ENCODE assay signal across 27 cellular contexts in genomic region chr1:175179837-175180590, GRCh38. TPM values are rescaled to one million over a fixed set of nuclear protein-coding genes. Genes with fewer than 3 reads are reported as not detected.
DNase-seq lines count a peak whose midpoint lies in the region; ATAC-seq, FAIRE-seq and TF ChIP-seq lines count a peak whose summit lies in the region.
"Had no signal": no experiment of that assay in that cellular context is flagged by ENCODE, and none has a peak within 500 bp of the region (broad histone marks: within the 10 kb centered on the region; RNA-seq: fewer than 3 reads in every experiment).

No MANE protein-coding gene starts in this region.

- H3K27ac ChIP-seq in CD4-positive, CD25-positive, alpha-beta regulatory T cell (ENCODE audit: insufficient read depth, low read length, poor library complexity, severe bottlenecking), result no peak overlapping the region
- no peak overlapping the region for H3K27ac ChIP-seq in keratinocyte (ENCODE audit: control insufficient read depth, insufficient read depth, low read length)
- H3K27ac ChIP-seq: lower lobe of right lung, neutrophil, SK-N-MC, tibial artery had no signal

- H3K4me2 ChIP-seq in keratinocyte (ENCODE audit: control insufficient read depth, extremely low read depth, insufficient read depth, low read depth, low read length), result peak overlapping the region; percentile 15

- peaks cover 61% of the 10 kb centered on the region for H3K4me1 ChIP-seq in CD4-positive, CD25-positive, alpha-beta regulatory T cell (ENCODE audit: control insufficient read depth, insufficient read depth, low read length, poor library complexity, severe bottlenecking)
- peaks cover 31% of the 10 kb centered on the region for H3K4me1 ChIP-seq in keratinocyte (ENCODE audit: control insufficient read depth, extremely low read depth, insufficient read depth, low read length)

- dilution Hi-C loops in keratinocyte (cut with MboI; ENCODE audit: extremely low pct_ligation_motif_present, low sequenced_read_pairs), result no loop called here

- H4K20me1 ChIP-seq in keratinocyte (ENCODE audit: control insufficient read depth, extremely low read depth, insufficient read depth, low read length), result no peaks in the 10 kb centered on the region

- H3K9me3 Mint-ChIP-seq in CD4-positive, CD25-positive, alpha-beta regulatory T cell, result peaks cover 0 to 1% (median 0%) of the 10 kb centered on the region in 7 donors
- H3K9me3 Mint-ChIP-seq: activated naive CD8-positive, alpha-beta T cell treated with anti-CD3 and anti-CD28 coated beads, Interleukin-2, amount 10 ng/mL, durations not matched to agents 7 days and 5 days; H9 had no signal

- no peak for TF ChIP-seq CTCF in keratinocyte (optimal IDR thresholded peaks at IDR 0.05 in 1 of 3, IDR thresholded peaks at IDR 0.05 in 1 of 3, conservative IDR thresholded peaks at IDR 0.05 in 1 of 3; ENCODE audit: extremely low read depth in 1 of 3, insufficient read depth in 2 of 3, low read length in 3 of 3)

- FAIRE-seq in keratinocyte (lab: Jason Lieb, UNC), result peak; percentile 73
- FAIRE-seq: frontal cortex, islet of Langerhans, small intestine had no signal

- peaks cover 56% of the 10 kb centered on the region for H3K36me3 ChIP-seq in CD4-positive, CD25-positive, alpha-beta regulatory T cell (ENCODE audit: control insufficient read depth, insufficient read depth, low read length)
- H3K36me3 ChIP-seq in keratinocyte (ENCODE audit: control insufficient read depth in 2 of 2, extremely low read depth in 1 of 2, insufficient read depth in 2 of 2, low read length in 2 of 2), result peaks cover 20 to 26% of the 10 kb centered on the region in 2 experiments

- H3K36me3 Mint-ChIP-seq in CD4-positive, CD25-positive, alpha-beta regulatory T cell, result peaks cover 68% of the 10 kb centered on the region
- H3K36me3 Mint-ChIP-seq in T-helper 17 cell (ENCODE audit: low read depth), result peaks cover 4% of the 10 kb centered on the region

- no peak for ATAC-seq in CD4-positive, CD25-positive, alpha-beta regulatory T cell (ENCODE audit: low read depth in 2 of 2)
- ATAC-seq in T-helper 17 cell, result no peak
- no peak for ATAC-seq in GM19351 (IDR thresholded peaks at IDR 0.05; ENCODE audit: unreplicated experiment)
- ATAC-seq: activated CD4-positive, CD25-positive, alpha-beta regulatory T cell treated with anti-CD3 and anti-CD28 coated beads, Interleukin-2, amount 50 U/mL, for 24 hours; esophagus mucosa; lower lobe of right lung had no signal

- H3K4me3 Mint-ChIP-seq in CD4-positive, CD25-positive, alpha-beta regulatory T cell, result peak overlapping the region in 1 of 4 donors; percentile 20
- peak overlapping the region; percentile 21 for H3K4me3 Mint-ChIP-seq in T-helper 17 cell
- H3K4me3 Mint-ChIP-seq: activated naive CD8-positive, alpha-beta T cell treated with anti-CD3 and anti-CD28 coated beads, Interleukin-2, amount 10 ng/mL, durations not matched to agents 7 days and 5 days; H9 had no signal

- H3K9me1 ChIP-seq in keratinocyte (ENCODE audit: control insufficient read depth, extremely low read depth, insufficient read depth, low read length), result no peaks in the 10 kb centered on the region

- no peaks in the 10 kb centered on the region for H3K9me3 ChIP-seq in CD4-positive, CD25-positive, alpha-beta regulatory T cell (ENCODE audit: control insufficient read depth in 2 of 2, low read length in 2 of 2)
- H3K9me3 ChIP-seq in T-helper 17 cell (ENCODE audit: control insufficient read depth, low read length, poor library complexity, severe bottlenecking) (no peaks in the 10 kb centered on the region), keratinocyte (ENCODE audit: control insufficient read depth, low read depth, low read length) (no peaks in the 10 kb centered on the region)
- H3K9me3 ChIP-seq: lower lobe of right lung, neutrophil, tibial artery had no signal

- no peaks in the 10 kb centered on the region for H3K27me3 Mint-ChIP-seq in CD4-positive, CD25-positive, alpha-beta regulatory T cell
- H3K27me3 Mint-ChIP-seq in T-helper 17 cell, result no peaks in the 10 kb centered on the region
- H3K27me3 Mint-ChIP-seq: activated naive CD8-positive, alpha-beta T cell treated with anti-CD3 and anti-CD28 coated beads, Interleukin-2, amount 10 ng/mL, durations not matched to agents 7 days and 5 days had no signal

- H3K4me1 Mint-ChIP-seq in CD4-positive, CD25-positive, alpha-beta regulatory T cell, result peaks cover 28 to 94% (median 72%) of the 10 kb centered on the region in 4 donors
- H3K4me1 Mint-ChIP-seq in T-helper 17 cell, result peaks cover 63% of the 10 kb centered on the region

- no peaks in the 10 kb centered on the region for H3K27me3 ChIP-seq in CD4-positive, CD25-positive, alpha-beta regulatory T cell (ENCODE audit: control insufficient read depth, insufficient read depth, low read length)
- H3K27me3 ChIP-seq in keratinocyte (ENCODE audit: control insufficient read depth, extremely low read depth, insufficient read depth, low read length), result no peaks in the 10 kb centered on the region
- H3K27me3 ChIP-seq: neutrophil, tibial artery had no signal

- H3K27ac Mint-ChIP-seq in CD4-positive, CD25-positive, alpha-beta regulatory T cell, result peak overlapping the region; percentile 25 to 79 (median 72)
- H3K27ac Mint-ChIP-seq in T-helper 17 cell, result peak overlapping the region; percentile 81
- H3K27ac Mint-ChIP-seq: activated naive CD8-positive, alpha-beta T cell treated with anti-CD3 and anti-CD28 coated beads, Interleukin-2, amount 10 ng/mL, durations not matched to agents 7 days and 5 days; H9 had no signal

- no peak overlapping the region for H2AFZ ChIP-seq in keratinocyte (ENCODE audit: control insufficient read depth, low read length)

- H3K79me2 ChIP-seq in keratinocyte (ENCODE audit: control insufficient read depth, insufficient read depth, low read length), result peaks cover 84% of the 10 kb centered on the region

- H3K4me3 ChIP-seq in CD4-positive, CD25-positive, alpha-beta regulatory T cell (ENCODE audit: low read depth, low read length), result peak overlapping the region; percentile 37
- H3K4me3 ChIP-seq in keratinocyte (ENCODE audit: control insufficient read depth in 2 of 3, extremely low read depth in 1 of 3, insufficient read depth in 2 of 3, low read depth in 1 of 3, low read length in 3 of 3), result no peak overlapping the region
- H3K4me3 ChIP-seq: lower lobe of right lung, SK-N-MC, tibial artery had no signal

- H3K9ac ChIP-seq in keratinocyte (ENCODE audit: control insufficient read depth, extremely low read depth, insufficient read depth, low read length), result no peak overlapping the region

- DNase-seq in CD4-positive, CD25-positive, alpha-beta regulatory T cell, result no peak
- peak; percentile 67 for DNase-seq in EH (ENCODE audit: low read depth)
- DNase-seq in T-helper 17 cell, result no peak
- no peak for DNase-seq in keratinocyte (ENCODE audit: low read depth, low spot score)
- no peak for DNase-seq in SIG-M5 (lab: John Stamatoyannopoulos, UW)
- no peak for DNase-seq in germinal center (ENCODE audit: low spot score)
- DNase-seq: activated naive CD8-positive, alpha-beta T cell treated with anti-CD3 and anti-CD28 coated beads, Interleukin-2, amount 10 ng/mL, durations not matched to agents 7 days and 5 days; effector CD8-positive, alpha-beta T cell; H9; hypothalamus; IMR-90; lower lobe of right lung; MM.1S; NCI-H1436; NCI-H524; small intestine; stimulated activated CD4-positive, alpha-beta T cell treated with anti-CD3 and anti-CD28 coated beads, Interleukin-2, amount 100 ng/mL, for 24 hours; stimulated activated naive CD4-positive, alpha-beta T cell; T-helper 9 cell; tibial artery had no signal

RNA-seq across cellular contexts. Expression of gene KIAA0040, which starts 12.6 kb away (rescaled TPM):
- total RNA-seq in CD4-positive, CD25-positive, alpha-beta regulatory T cell, result 50.1 TPM
- 10 to 100 TPM; 53.1 to 63.3 (median 57.1) TPM for polyA plus RNA-seq in CD4-positive, CD25-positive, alpha-beta regulatory T cell
- 10 to 100 TPM; 29.0 to 31.5 TPM for total RNA-seq in T-helper 17 cell
- 40.8 to 70.0 TPM (median 57.9 TPM) in 3 replicates for polyA plus RNA-seq in keratinocyte
- polyA plus RNA-seq in keratinocyte (2011; ENCODE audit: low read depth), result 12.1 TPM
- polyA plus RNA-seq in keratinocyte (2011; cell fraction: cytosol; rRNA removed), result 34.3 and 56.5 TPM in 2 replicates
- 46.6 and 47.4 TPM in 2 replicates for polyA plus RNA-seq in keratinocyte (2011; cell fraction: nucleus; rRNA removed)
- 12.5 and 40.7 TPM in 2 replicates for polyA plus RNA-seq in keratinocyte (2012; ENCODE audit: low replicate concordance)
- 50.7 to 75.0 TPM (median 60.1 TPM) in 3 replicates for polyA minus RNA-seq in keratinocyte
- polyA minus RNA-seq in keratinocyte (2011; cell fraction: cytosol; rRNA and poly(A)+ RNA removed), result 39.3 TPM
- polyA minus RNA-seq in keratinocyte (2011; cell fraction: nucleus; rRNA and poly(A)+ RNA removed), result 24.7 and 42.9 TPM in 2 replicates
